14 cellular contexts compared by ENCODE assay signal in the genomic region with DNA sequence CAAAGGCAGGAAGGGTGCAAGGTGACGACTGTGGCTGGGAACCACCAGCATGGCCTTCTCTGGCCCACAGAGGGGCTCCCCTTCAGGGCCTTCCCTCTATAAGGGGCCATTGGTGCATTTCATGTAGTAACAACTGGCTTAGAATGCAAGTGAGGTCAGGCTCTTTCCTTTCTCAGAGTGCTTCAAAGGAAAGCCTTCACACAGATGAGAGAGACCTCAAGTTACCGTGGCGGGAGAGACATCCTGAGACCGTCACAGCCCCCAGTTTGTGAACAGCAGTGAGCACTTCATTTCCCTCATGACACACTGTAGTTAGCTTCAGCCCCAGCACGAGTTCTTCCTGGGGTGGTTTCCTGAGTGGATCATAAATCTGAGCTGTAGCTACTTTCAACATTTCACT.
A peak's percentile ranks its signal among the peaks of the same experiment; 100 is the strongest.
DNase-seq lines count a peak whose midpoint lies in the region; ATAC-seq lines count a peak whose summit lies in the region.
"Had no signal": no experiment of that assay in that cellular context is flagged by ENCODE, and none has a peak within 500 bp of the region (broad histone marks: within the 10 kb centered on the region; RNA-seq: fewer than 3 reads in every experiment).

No MANE protein-coding gene starts in this region.

- H3K36me3 Mint-ChIP-seq in activated naive CD4-positive, alpha-beta T cell treated with anti-CD3 and anti-CD28 coated beads, Interleukin-2, amount 50 U/mL, for 72 hours, result peaks cover 0 to 7% of the 10 kb centered on the region in 2 donors
- H3K36me3 Mint-ChIP-seq in activated T-helper 1 cell treated with anti-CD3 and anti-CD28 coated beads, Interleukin-12 subunit alpha, Interleukin-12 subunit beta, Interleukin-2, Interleukin-4 antibody, amounts not matched to agents 30 ng/mL and 10 ng/mL and 1 ng/mL, durations not matched to agents 14 hours and 24 hours and 36 hours (ENCODE audit: low read depth), result peaks cover 14% of the 10 kb centered on the region

- DNase-seq in stimulated activated CD8-positive, alpha-beta memory T cell treated with anti-CD3 and anti-CD28 coated beads, Interleukin-12 subunit alpha, Interleukin-12 subunit beta, amount 100 ng/mL, for 1 hour (ENCODE audit: low read depth), result peak; percentile 8
- DNase-seq in stimulated activated CD8-positive, alpha-beta memory T cell treated with anti-CD3 and anti-CD28 coated beads, Interleukin-4, amount 100 ng/mL, for 48 hours, result no peak
- DNase-seq in activated naive CD4-positive, alpha-beta T cell treated with anti-CD3 and anti-CD28 coated beads, Interleukin-2, amount 50 U/mL, for 72 hours (ENCODE audit: low spot score in 2 of 2), result no peak
- DNase-seq in left lobe of liver (ENCODE audit: low spot score) (no peak), NCI-H2029 (lab: John Stamatoyannopoulos, UW) (no peak)
- no peak for DNase-seq in activated T-helper 1 cell treated with anti-CD3 and anti-CD28 coated beads, Interleukin-12 subunit alpha, Interleukin-12 subunit beta, Interleukin-2, Interleukin-4 antibody, amounts not matched to agents 30 ng/mL and 10 ng/mL and 1 ng/mL, durations not matched to agents 14 hours and 24 hours and 36 hours (ENCODE audit: low spot score)
- no peak for DNase-seq in activated CD4-positive, CD25-positive, alpha-beta regulatory T cell (lab: John Stamatoyannopoulos, UW)
- DNase-seq: AML-193, hypothalamus, NCI-H345, nucleus accumbens, PC-9 had no signal

- peak overlapping the region in 1 of 2 donors; percentile 48 for H3K27ac Mint-ChIP-seq in activated naive CD4-positive, alpha-beta T cell treated with anti-CD3 and anti-CD28 coated beads, Interleukin-2, amount 50 U/mL, for 72 hours
- H3K27ac Mint-ChIP-seq in activated T-helper 1 cell treated with anti-CD3 and anti-CD28 coated beads, Interleukin-12 subunit alpha, Interleukin-12 subunit beta, Interleukin-2, Interleukin-4 antibody, amounts not matched to agents 30 ng/mL and 10 ng/mL and 1 ng/mL, durations not matched to agents 14 hours and 24 hours and 36 hours, result no peak overlapping the region

- ATAC-seq in activated naive CD4-positive, alpha-beta T cell treated with anti-CD3 and anti-CD28 coated beads, Interleukin-2, amount 50 U/mL, for 72 hours, result peak; percentile 75 to 77
- ATAC-seq in left lobe of liver (peak; percentile 12), HG03097 (IDR thresholded peaks at IDR 0.05; ENCODE audit: low FRiP score, unreplicated experiment) (no peak)
- ATAC-seq: HCT116 had no signal

- intact Hi-C loops in activated T-helper 1 cell treated with anti-CD3 and anti-CD28 coated beads, Interleukin-12 subunit alpha, Interleukin-12 subunit beta, Interleukin-2, Interleukin-4 antibody, amounts not matched to agents 30 ng/mL and 10 ng/mL and 1 ng/mL, durations not matched to agents 14 hours and 24 hours and 36 hours (cut with micrococcal nuclease), result no loop called here

- no peaks in the 10 kb centered on the region for H3K27me3 Mint-ChIP-seq in activated T-helper 1 cell treated with anti-CD3 and anti-CD28 coated beads, Interleukin-12 subunit alpha, Interleukin-12 subunit beta, Interleukin-2, Interleukin-4 antibody, amounts not matched to agents 30 ng/mL and 10 ng/mL and 1 ng/mL, durations not matched to agents 14 hours and 24 hours and 36 hours (ENCODE audit: insufficient read depth)

- H3K9me3 Mint-ChIP-seq in activated naive CD4-positive, alpha-beta T cell treated with anti-CD3 and anti-CD28 coated beads, Interleukin-2, amount 50 U/mL, for 72 hours, result no peaks in the 10 kb centered on the region
- no peaks in the 10 kb centered on the region for H3K9me3 Mint-ChIP-seq in activated T-helper 1 cell treated with anti-CD3 and anti-CD28 coated beads, Interleukin-12 subunit alpha, Interleukin-12 subunit beta, Interleukin-2, Interleukin-4 antibody, amounts not matched to agents 30 ng/mL and 10 ng/mL and 1 ng/mL, durations not matched to agents 14 hours and 24 hours and 36 hours

- no peak overlapping the region for H3K4me3 Mint-ChIP-seq in activated T-helper 1 cell treated with anti-CD3 and anti-CD28 coated beads, Interleukin-12 subunit alpha, Interleukin-12 subunit beta, Interleukin-2, Interleukin-4 antibody, amounts not matched to agents 30 ng/mL and 10 ng/mL and 1 ng/mL, durations not matched to agents 14 hours and 24 hours and 36 hours

- H3K4me1 Mint-ChIP-seq in activated T-helper 1 cell treated with anti-CD3 and anti-CD28 coated beads, Interleukin-12 subunit alpha, Interleukin-12 subunit beta, Interleukin-2, Interleukin-4 antibody, amounts not matched to agents 30 ng/mL and 10 ng/mL and 1 ng/mL, durations not matched to agents 14 hours and 24 hours and 36 hours (ENCODE audit: low read depth), result no peaks in the 10 kb centered on the region
